ENCODE assay signal across 16 cellular contexts in the genomic region with DNA sequence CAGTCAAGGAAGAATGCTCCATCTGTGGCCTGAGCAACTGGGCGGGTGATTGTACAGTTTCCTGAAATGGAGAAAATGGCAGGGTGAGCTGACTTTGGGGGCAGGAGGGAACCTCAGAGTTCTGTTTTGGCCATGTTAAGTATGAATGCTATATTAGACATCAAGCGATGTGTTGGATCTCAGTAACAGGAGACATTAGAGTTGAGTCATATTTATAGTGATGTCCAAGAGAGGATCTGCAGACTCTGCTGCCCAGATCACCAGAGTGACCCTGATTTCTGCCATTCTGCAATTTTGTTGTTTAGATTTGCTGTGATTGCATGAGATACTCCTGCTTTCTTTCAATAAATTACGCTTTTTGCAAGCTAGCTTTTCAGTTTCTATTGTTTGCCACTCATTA.
A peak's percentile ranks its signal among the peaks of the same experiment; 100 is the strongest.
DNase-seq lines count a peak whose midpoint lies in the region; ATAC-seq and TF ChIP-seq lines count a peak whose summit lies in the region.
"Had no signal": no experiment of that assay in that cellular context is flagged by ENCODE, and none has a peak within 500 bp of the region (broad histone marks: within the 10 kb centered on the region; RNA-seq: fewer than 3 reads in every experiment).

No MANE protein-coding gene starts in this region.

- H3K36me3 Mint-ChIP-seq in neural progenitor cell = no peaks in the 10 kb centered on the region
- H3K36me3 Mint-ChIP-seq: CD4-positive, alpha-beta memory T cell had no signal

- H3K27ac ChIP-seq in right cardiac atrium (ENCODE audit: low read length) (no peak overlapping the region), KMS-11 (peak overlapping the region; percentile 18; the same call in 1 of the 2 replicates), gastrocnemius medialis (peak overlapping the region in 2 of 4 donors; percentile 21 to 45), neural progenitor cell (no peak overlapping the region)

- H3K9ac ChIP-seq in KMS-11 (no peak overlapping the region), neural progenitor cell (no peak overlapping the region)

- ATAC-seq in left ventricle myocardium superior = peak; percentile 19
- ATAC-seq in right cardiac atrium = no peak
- peak; percentile 77 to 94 for ATAC-seq in gastrocnemius medialis

- H3K4me3 ChIP-seq in right cardiac atrium (ENCODE audit: low read length) (no peak overlapping the region), KMS-11 (IDR thresholded peaks at IDR 0.05; ENCODE audit: insufficient read depth, low read depth, low read length) (no peak overlapping the region), gastrocnemius medialis (no peak overlapping the region), neural progenitor cell (no peak overlapping the region)
- H3K4me3 ChIP-seq: HAP-1 had no signal

- H3K9me3 Mint-ChIP-seq in neural progenitor cell = no peaks in the 10 kb centered on the region

- no peak overlapping the region for H3K27ac Mint-ChIP-seq in neural progenitor cell
- H3K27ac Mint-ChIP-seq: CD4-positive, alpha-beta memory T cell; HFFc6 had no signal

- H3K27me3 ChIP-seq in right cardiac atrium (ENCODE audit: control insufficient read depth, insufficient read depth) (no peaks in the 10 kb centered on the region), KMS-11 (ENCODE audit: insufficient read depth, low read depth) (no peaks in the 10 kb centered on the region), gastrocnemius medialis (no peaks in the 10 kb centered on the region), neural progenitor cell (no peaks in the 10 kb centered on the region)

- TF ChIP-seq POLR2A in gastrocnemius medialis (IDR thresholded peaks at IDR 0.05) = no peak

- peaks cover 9% of the 10 kb centered on the region for H3K4me1 ChIP-seq in right cardiac atrium (ENCODE audit: control insufficient read depth, insufficient read depth, low read length)
- H3K4me1 ChIP-seq in KMS-11 (ENCODE audit: low read depth, poor library complexity, severe bottlenecking) = peaks cover 10% of the 10 kb centered on the region
- H3K4me1 ChIP-seq in gastrocnemius medialis = peaks cover 0 to 21% of the 10 kb centered on the region in 2 donors
- peaks cover 5% of the 10 kb centered on the region for H3K4me1 ChIP-seq in neural progenitor cell
- H3K4me1 ChIP-seq: HAP-1 had no signal

- H4K20me1 ChIP-seq in KMS-11 (ENCODE audit: insufficient read depth) (no peaks in the 10 kb centered on the region), neural progenitor cell (ENCODE audit: low read depth) (no peaks in the 10 kb centered on the region)

- H3K36me3 ChIP-seq in KMS-11 (ENCODE audit: insufficient read depth) (no peaks in the 10 kb centered on the region), gastrocnemius medialis (no peaks in the 10 kb centered on the region), neural progenitor cell (no peaks in the 10 kb centered on the region)
- H3K36me3 ChIP-seq: HAP-1 had no signal

- H3K4me1 Mint-ChIP-seq in neural progenitor cell = peaks cover 2% of the 10 kb centered on the region
- H3K4me1 Mint-ChIP-seq: CD4-positive, alpha-beta memory T cell had no signal

- H3K9me3 ChIP-seq in right cardiac atrium (ENCODE audit: control insufficient read depth, low read length) (no peaks in the 10 kb centered on the region), gastrocnemius medialis (no peaks in the 10 kb centered on the region), neural progenitor cell (ENCODE audit: low read depth) (no peaks in the 10 kb centered on the region)
- H3K9me3 ChIP-seq: HAP-1 had no signal

- intact Hi-C loops in left ventricle myocardium superior (cut with micrococcal nuclease) = no loop called here
- intact Hi-C loops in right cardiac atrium (cut with DNase I) = no loop called here
- intact Hi-C loops in gastrocnemius medialis (cut with DNase I; ENCODE audit: low total_unique reads) = no loop called here

- in situ Hi-C loops in gastrocnemius medialis (cut with MboI; ENCODE audit: low sequenced_read_pairs in 4 of 4) = no loop called here

- WGBS in right cardiac atrium = 92% methylated on average over 3 of the region's 3 CpGs

- DNase-seq in left ventricle myocardium superior (no peak), right cardiac atrium (no peak), gastrocnemius medialis (no peak), neural progenitor cell (ENCODE audit: low spot score) (no peak), NCI-H226 (no peak)
- DNase-seq: C1 segment of cervical spinal cord; Calu3; CD4-positive, alpha-beta memory T cell; COR-L47; DMS53; DMS79 treated with DMSO at 0.1 percent for 48 hours; GF-D8; GOT3; HFFc6 had no signal

- no peaks in the 10 kb centered on the region for H3K27me3 Mint-ChIP-seq in neural progenitor cell (ENCODE audit: insufficient read depth, low read depth)

- H2AFZ ChIP-seq in KMS-11 (ENCODE audit: low read depth) = no peak overlapping the region
- no peak overlapping the region for H2AFZ ChIP-seq in neural progenitor cell (replicated peaks)

- H3K4me2 ChIP-seq in KMS-11 = no peak overlapping the region; the same call in 1 of the 2 replicates
- no peak overlapping the region for H3K4me2 ChIP-seq in neural progenitor cell

- no peaks in the 10 kb centered on the region for H3F3A ChIP-seq in neural progenitor cell (ENCODE audit: low read depth)

- H3K79me2 ChIP-seq in KMS-11 (ENCODE audit: insufficient read depth, low read depth) = no peaks in the 10 kb centered on the region
- H3K79me2 ChIP-seq in neural progenitor cell (ENCODE audit: low read depth) = no peaks in the 10 kb centered on the region

- H3K4me3 Mint-ChIP-seq in neural progenitor cell = no peak overlapping the region
- H3K4me3 Mint-ChIP-seq: CD4-positive, alpha-beta memory T cell; HFFc6 had no signal

- TF ChIP-seq CTCF in KMS-11 (conservative IDR thresholded peaks at IDR 0.05; ENCODE audit: low read depth, low read length) (no peak), gastrocnemius medialis (IDR thresholded peaks at IDR 0.05 in 4 of 5, conservative IDR thresholded peaks at IDR 0.05 in 1 of 5) (no peak), neural progenitor cell (IDR thresholded peaks at IDR 0.05) (no peak)

Comparison
In these comparisons a context has a peak if more than half of its experiments do, and no peak if none do; other contexts are left out.
1. ATAC-seq: peak in left ventricle myocardium superior (single experiment) and gastrocnemius medialis (2 of 2); none in right cardiac atrium (0 of 2).